In genomic region chrX:136260801-136261200, GRCh38 we compare ENCODE assay signal across 13 cellular contexts. TPM values are rescaled to one million over a fixed set of nuclear protein-coding genes. Genes with fewer than 3 reads are reported as not detected.
DNase-seq lines count a peak whose midpoint lies in the region; ATAC-seq and TF ChIP-seq lines count a peak whose summit lies in the region.
"Had no signal": no experiment of that assay in that cellular context is flagged by ENCODE, and none has a peak within 500 bp of the region (broad histone marks: within the 10 kb centered on the region; RNA-seq: fewer than 3 reads in every experiment).

No MANE protein-coding gene starts in this region.

- H3K9ac ChIP-seq in Loucy (ENCODE audit: low read depth, low read length, poor library complexity, severe bottlenecking), result no peak overlapping the region

- 0 out of 2 replicates have a peak overlapping the region, but pooled peaks have one; percentile 19 for H2AFZ ChIP-seq in Loucy (ENCODE audit: low read length)

- no peak for ATAC-seq in HG02678 (IDR thresholded peaks at IDR 0.05; ENCODE audit: unreplicated experiment)
- ATAC-seq: stimulated activated naive CD8-positive, alpha-beta T cell treated with anti-CD3 and anti-CD28 coated beads, Interleukin-15, amount 100 ng/mL, for 72 hours had no signal

- TF ChIP-seq POLR2A in adrenal gland (IDR thresholded peaks at IDR 0.05), result no peak

- H3K4me1 ChIP-seq in Loucy (ENCODE audit: insufficient read depth, low read length, poor library complexity, severe bottlenecking), result peaks cover 30% of the 10 kb centered on the region
- H3K4me1 ChIP-seq in adrenal gland (replicated peaks in 1 of 2), result no peaks in the 10 kb centered on the region

- H4K20me1 ChIP-seq in Loucy (ENCODE audit: insufficient read depth, low read length, poor library complexity, severe bottlenecking), result no peaks in the 10 kb centered on the region

- H3K9me2 ChIP-seq in Loucy (replicated peaks; ENCODE audit: low read depth, low read length), result no peaks in the 10 kb centered on the region

- H3K36me3 ChIP-seq in Loucy (ENCODE audit: insufficient read depth, low read length) (no peaks in the 10 kb centered on the region), adrenal gland (replicated peaks in 1 of 2) (no peaks in the 10 kb centered on the region)

- 83 to 96% (median 85%) methylated on average over 1 of the region's 1 CpG for WGBS in adrenal gland, 4 donors

- peak overlapping the region; percentile 57 for H3K4me2 ChIP-seq in Loucy (ENCODE audit: low read depth, low read length, poor library complexity, severe bottlenecking)

- H3K4me3 ChIP-seq in Loucy (ENCODE audit: low read length, poor library complexity, severe bottlenecking) (no peak overlapping the region), adrenal gland (no peak overlapping the region)

- TF ChIP-seq CTCF in Loucy (conservative IDR thresholded peaks at IDR 0.05; ENCODE audit: low read length), result no peak
- no peak for TF ChIP-seq CTCF in adrenal gland (IDR thresholded peaks at IDR 0.05)

- H3F3A ChIP-seq in Loucy (ENCODE audit: low read depth), result no peaks in the 10 kb centered on the region

- H3K9me3 ChIP-seq in Loucy (ENCODE audit: insufficient read depth, low read depth, low read length) (no peaks in the 10 kb centered on the region), adrenal gland (replicated peaks in 1 of 3) (no peaks in the 10 kb centered on the region)

- intact Hi-C loops in adrenal gland (cut with DNase I), result no loop called here

- H3K27me3 ChIP-seq in Loucy (ENCODE audit: insufficient read depth, low read length, poor library complexity, severe bottlenecking) (no peaks in the 10 kb centered on the region), adrenal gland (peaks cover 4% of the 10 kb centered on the region)

- H3K27ac ChIP-seq in adrenal gland, result peak overlapping the region in 1 of 5 donors; percentile 31

- DNase-seq in AG20443 (ENCODE audit: low spot score), result peak; percentile 18
- DNase-seq in cerebellar cortex (ENCODE audit: low spot score), result peak; percentile 1
- peak; percentile 64 for DNase-seq in kidney tubule cell (ENCODE audit: low spot score)
- DNase-seq in islet precursor cell, result no peak
- no peak for DNase-seq in DMS153 treated with DMSO at 0.1 percent for 48 hours (lab: John Stamatoyannopoulos, UW; ENCODE audit: unreplicated experiment)
- no peak for DNase-seq in adrenal gland
- DNase-seq: activated CD8-positive, alpha-beta memory T cell treated with anti-CD3 and anti-CD28 coated beads, Interleukin-2, amount 50 U/mL, for 48 hours; CD4-positive, alpha-beta T cell; NCI-H748 treated with DMSO at 0.1 percent for 48 hours; stimulated activated naive CD8-positive, alpha-beta T cell treated with anti-CD3 and anti-CD28 coated beads, Interleukin-15, amount 100 ng/mL, for 72 hours had no signal

- no peaks in the 10 kb centered on the region for H3K79me2 ChIP-seq in Loucy (ENCODE audit: insufficient read depth, low read length)

RNA-seq across cellular contexts. Expression of gene MAP7D3, which starts 9.6 kb away (rescaled TPM):
- 10 to 100 TPM in 2 of 8 donors, 1 to 10 TPM in 6; 5.9 to 11.3 (median 7.9) TPM for total RNA-seq in adrenal gland
- 10 to 100 TPM in 2 of 3 donors, 1 to 10 TPM in 1; 6.7 to 14.9 (median 11.8) TPM for polyA plus RNA-seq in adrenal gland

RNA-seq across cellular contexts. Expression of gene ADGRG4, which starts 40.0 kb away (rescaled TPM):
- under 1 TPM in 4 of 8 donors, not detected in 4; under 0.01 to 0.11 (median 0.02) TPM for total RNA-seq in adrenal gland
- under 1 TPM; under 0.01 to 0.07 (median 0.02) TPM for polyA plus RNA-seq in adrenal gland
- total RNA-seq: CD4-positive, alpha-beta T cell; SK-MEL-5 had no signal

Comparison
In these comparisons a context has a peak if more than half of its experiments do, and no peak if none do; other contexts are left out.
1. DNase-seq: peak in AG20443 (single experiment), cerebellar cortex (single experiment) and kidney tubule cell (single experiment); none in islet precursor cell (single experiment), DMS153 treated with DMSO at 0.1 percent for 48 hours (single experiment) and adrenal gland (0 of 7).